In genomic region chr2:202911203-202911512, GRCh38 we compare ENCODE assay signal across 8 cellular contexts. TPM values are rescaled to one million over a fixed set of nuclear protein-coding genes. Genes with fewer than 3 reads are reported as not detected.
A peak's percentile ranks its signal among the peaks of the same experiment; 100 is the strongest.
DNase-seq lines count a peak whose midpoint lies in the region; ATAC-seq lines count a peak whose summit lies in the region.

No MANE protein-coding gene starts in this region.

- intact Hi-C loops in posterior cingulate gyrus (cut with DNase I) = loop anchor here (5.0 kb wide), 2 partner anchors 106 to 534 kb away; partner anchors contain the start of gene BMPR2

- peak; percentile 18 for DNase-seq in dedifferentiated amniotic fluid mesenchymal stem cell (ENCODE audit: extremely low spot score)
- DNase-seq in natural killer cell treated with Interleukin-12 subunit alpha and Interleukin-12 subunit beta and Interleukin-15 and Interleukin-18, amount 100 ng/mL, for 72 hours (ENCODE audit: low spot score) = no peak
- no peak for DNase-seq in posterior cingulate gyrus
- no peak for DNase-seq in stimulated activated CD4-positive, alpha-beta T cell treated with anti-CD3 and anti-CD28 coated beads, Interleukin-1b, Interleukin-23, amount 100 ng/mL, for 48 hours
- no peak for DNase-seq in stimulated activated CD4-positive, alpha-beta T cell treated with anti-CD3 and anti-CD28 coated beads, Interleukin-12 subunit alpha, Interleukin-12 subunit beta, amount 100 ng/mL, for 4 hours
- no peak for DNase-seq in kidney tubule cell (ENCODE audit: low spot score)

- H3K27ac Mint-ChIP-seq in natural killer cell treated with Interleukin-12 subunit alpha and Interleukin-12 subunit beta and Interleukin-15 and Interleukin-18, amount 100 ng/mL, for 72 hours = peak overlapping the region; percentile 96 to 98

- H3K9me3 Mint-ChIP-seq in natural killer cell treated with Interleukin-12 subunit alpha and Interleukin-12 subunit beta and Interleukin-15 and Interleukin-18, amount 100 ng/mL, for 72 hours = no peaks in the 10 kb centered on the region

- WGBS in HUES64 = 0% methylated on average over 8 of the region's 8 CpGs

- H3K9me3 ChIP-seq in HUES64 (ENCODE audit: insufficient read depth, low read depth, low read length) = no peaks in the 10 kb centered on the region

- H3K36me3 Mint-ChIP-seq in natural killer cell treated with Interleukin-12 subunit alpha and Interleukin-12 subunit beta and Interleukin-15 and Interleukin-18, amount 100 ng/mL, for 72 hours = peaks cover 2% of the 10 kb centered on the region

- H3K4me1 ChIP-seq in HUES64 (ENCODE audit: insufficient read depth, low read length) = no peaks in the 10 kb centered on the region

- no peaks in the 10 kb centered on the region for H3K27me3 ChIP-seq in HUES64 (ENCODE audit: insufficient read depth, low read length)

- ATAC-seq in GM19043 (IDR thresholded peaks at IDR 0.05; ENCODE audit: low read depth, unreplicated experiment) = peak; percentile 12
- peak in 1 of 2 donors; percentile 4 for ATAC-seq in natural killer cell treated with Interleukin-12 subunit alpha and Interleukin-12 subunit beta and Interleukin-15 and Interleukin-18, amount 100 ng/mL, for 72 hours

- peaks cover 15 to 21% of the 10 kb centered on the region in 2 donors for H3K4me1 Mint-ChIP-seq in natural killer cell treated with Interleukin-12 subunit alpha and Interleukin-12 subunit beta and Interleukin-15 and Interleukin-18, amount 100 ng/mL, for 72 hours (ENCODE audit: low read depth in 2 of 2)

- H3K36me3 ChIP-seq in HUES64 (ENCODE audit: insufficient read depth, low read length) = peaks cover 22% of the 10 kb centered on the region

- H3K4me3 Mint-ChIP-seq in natural killer cell treated with Interleukin-12 subunit alpha and Interleukin-12 subunit beta and Interleukin-15 and Interleukin-18, amount 100 ng/mL, for 72 hours = peak overlapping the region; percentile 98

- peak overlapping the region; percentile 99 for H3K4me3 ChIP-seq in HUES64 (ENCODE audit: low read length)

- H3K27me3 Mint-ChIP-seq in natural killer cell treated with Interleukin-12 subunit alpha and Interleukin-12 subunit beta and Interleukin-15 and Interleukin-18, amount 100 ng/mL, for 72 hours = no peaks in the 10 kb centered on the region

- peak overlapping the region; percentile 87 for H3K27ac ChIP-seq in HUES64 (ENCODE audit: low read depth, low read length)

- H3K9ac ChIP-seq in HUES64 (ENCODE audit: low read depth, low read length) = peak overlapping the region; percentile 97

RNA-seq across cellular contexts. Expression of gene WDR12, which starts 0.3 kb away (rescaled TPM):
- 86.7 TPM for polyA plus RNA-seq in HUES64 (2013, experiment 1 of 2)
- 110 TPM for polyA plus RNA-seq in HUES64 (2013, experiment 2 of 2)
- total RNA-seq in natural killer cell treated with Interleukin-12 subunit alpha and Interleukin-12 subunit beta and Interleukin-15 and Interleukin-18, amount 100 ng/mL, for 72 hours = 10 to 100 TPM; 76.4 to 90.2 TPM

RNA-seq across cellular contexts. Expression of gene CARF, which starts 0.9 kb away (rescaled TPM):
- polyA plus RNA-seq in HUES64 (2013, experiment 1 of 2) = 2.6 TPM
- polyA plus RNA-seq in HUES64 (2013, experiment 2 of 2) = 3.6 TPM
- total RNA-seq in natural killer cell treated with Interleukin-12 subunit alpha and Interleukin-12 subunit beta and Interleukin-15 and Interleukin-18, amount 100 ng/mL, for 72 hours = 1 to 10 TPM; 3.4 to 4.7 TPM

RNA-seq across cellular contexts. Expression of gene ICA1L, which starts 39.6 kb away (rescaled TPM):
- polyA plus RNA-seq in HUES64 (2013, experiment 1 of 2) = 1.00 TPM
- polyA plus RNA-seq in HUES64 (2013, experiment 2 of 2) = 1.7 TPM
- 1 to 10 TPM; 5.2 to 9.7 TPM for total RNA-seq in natural killer cell treated with Interleukin-12 subunit alpha and Interleukin-12 subunit beta and Interleukin-15 and Interleukin-18, amount 100 ng/mL, for 72 hours
